Comparison of ENCODE assay signal across 22 cellular contexts in the genomic region with DNA sequence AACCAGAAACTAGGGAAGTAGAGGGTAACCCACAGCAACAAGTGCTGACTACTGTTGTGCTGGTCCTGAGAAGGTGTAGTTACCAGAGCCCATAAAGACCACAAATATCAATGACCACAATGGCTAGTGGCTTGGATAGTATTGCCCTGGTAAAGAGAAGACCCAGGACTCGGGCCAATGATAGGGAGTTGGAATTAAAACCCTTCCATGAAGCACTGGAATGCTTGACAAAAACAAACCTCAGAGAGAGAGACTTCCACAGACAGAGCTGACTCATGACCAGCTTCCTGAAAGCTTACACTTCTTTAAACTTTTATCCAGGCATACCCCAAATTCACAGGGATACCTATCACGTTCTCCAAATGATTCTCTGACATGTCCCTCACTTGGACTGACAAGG.
"Had no signal": no experiment of that assay in that cellular context is flagged by ENCODE, and none has a peak within 500 bp of the region (broad histone marks: within the 10 kb centered on the region; RNA-seq: fewer than 3 reads in every experiment).

No MANE protein-coding gene starts in this region.

- H3K36me3 ChIP-seq: adrenal gland, ascending aorta, right lobe of liver, uterus, WERI-Rb-1 had no signal

- H3K4me3 Mint-ChIP-seq: activated CD4-positive, alpha-beta T cell treated with anti-CD3 and anti-CD28 coated beads, Interleukin-2, amount 10 ng/mL, durations not matched to agents 7 days and 5 days; dendritic cell treated with granulocyte-macrophage colony-stimulating factor and Interleukin-4, amounts not matched to agents 40 ng/mL and 50 ng/mL, for 4 days; memory B cell; naive B cell; neural crest cell; stimulated activated memory B cell treated with anti-CD40 and anti-IgM and Interleukin-4, amounts not matched to agents 10 μg/mL and 1 μg/mL and 100 μg/mL, for 72 hours; T-helper 2 cell treated with Interferon-gamma antibody and Interleukin-4, amounts not matched to agents 5 μg/mL and 100 μg/mL, for 36 hours had no signal

- H3K27ac Mint-ChIP-seq: activated CD4-positive, alpha-beta T cell treated with anti-CD3 and anti-CD28 coated beads, Interleukin-2, amount 10 ng/mL, durations not matched to agents 7 days and 5 days; activated naive CD4-positive, alpha-beta T cell treated with anti-CD3 and anti-CD28 coated beads, Interleukin-2, amount 50 U/mL, for 72 hours; dendritic cell treated with granulocyte-macrophage colony-stimulating factor and Interleukin-4, amounts not matched to agents 40 ng/mL and 50 ng/mL, for 4 days; memory B cell; naive B cell; stimulated activated memory B cell treated with anti-CD40 and anti-IgM and Interleukin-4, amounts not matched to agents 10 μg/mL and 1 μg/mL and 100 μg/mL, for 72 hours; T-helper 2 cell treated with Interferon-gamma antibody and Interleukin-4, amounts not matched to agents 5 μg/mL and 100 μg/mL, for 36 hours had no signal

- DNase-seq: activated CD4-positive, alpha-beta T cell treated with anti-CD3 and anti-CD28 coated beads, Interleukin-2, amount 10 ng/mL, durations not matched to agents 7 days and 5 days; activated CD4-positive, CD25-positive, alpha-beta regulatory T cell treated with anti-CD3 and anti-CD28 coated beads, Interleukin-2, amount 50 U/mL, for 72 hours; activated T-cell treated with anti-CD3 and anti-CD28 coated beads, Interleukin-2, amount 50 U/mL, for 1 hour; adrenal gland; cerebellar nuclear complex; effector memory CD4-positive, alpha-beta T cell; hypothalamus; left cardiac atrium; naive B cell; right lobe of liver; small intestine; stimulated activated CD4-positive, alpha-beta T cell treated with anti-CD3 and anti-CD28 coated beads, Interleukin-15, amount 100 ng/mL, for 24 hours; trophoblast cell; uterus; WERI-Rb-1 had no signal

- H3K4me1 Mint-ChIP-seq: activated CD4-positive, alpha-beta T cell treated with anti-CD3 and anti-CD28 coated beads, Interleukin-2, amount 10 ng/mL, durations not matched to agents 7 days and 5 days; memory B cell; naive B cell; neural crest cell; stimulated activated memory B cell treated with anti-CD40 and anti-IgM and Interleukin-4, amounts not matched to agents 10 μg/mL and 1 μg/mL and 100 μg/mL, for 72 hours had no signal

- H3K27me3 Mint-ChIP-seq: activated CD4-positive, alpha-beta T cell treated with anti-CD3 and anti-CD28 coated beads, Interleukin-2, amount 10 ng/mL, durations not matched to agents 7 days and 5 days; dendritic cell treated with granulocyte-macrophage colony-stimulating factor and Interleukin-4, amounts not matched to agents 40 ng/mL and 50 ng/mL, for 4 days; memory B cell; stimulated activated memory B cell treated with anti-CD40 and anti-IgM and Interleukin-4, amounts not matched to agents 10 μg/mL and 1 μg/mL and 100 μg/mL, for 72 hours had no signal

- H3K27ac ChIP-seq: adrenal gland, ascending aorta, right lobe of liver, uterus, WERI-Rb-1 had no signal

- H3K9me3 ChIP-seq: adrenal gland, right lobe of liver, uterus had no signal

- H3K4me3 ChIP-seq: adrenal gland, ascending aorta, right lobe of liver, uterus had no signal

- H3K36me3 Mint-ChIP-seq: activated naive CD4-positive, alpha-beta T cell treated with anti-CD3 and anti-CD28 coated beads, Interleukin-2, amount 50 U/mL, for 72 hours; memory B cell; naive B cell; stimulated activated memory B cell treated with anti-CD40 and anti-IgM and Interleukin-4, amounts not matched to agents 10 μg/mL and 1 μg/mL and 100 μg/mL, for 72 hours had no signal

- H3K27me3 ChIP-seq: adrenal gland, ascending aorta, right lobe of liver, uterus had no signal

- H3K4me1 ChIP-seq: adrenal gland, ascending aorta, right lobe of liver, uterus had no signal

- H3K9me3 Mint-ChIP-seq: neural crest cell; stimulated activated memory B cell treated with anti-CD40 and anti-IgM and Interleukin-4, amounts not matched to agents 10 μg/mL and 1 μg/mL and 100 μg/mL, for 72 hours had no signal
